In genomic region chr19:2214253-2214652, GRCh38 we compare ENCODE assay signal across 1 cellular context.
TF ChIP-seq lines count a peak whose summit lies in the region.

No MANE protein-coding gene starts in this region.

TF ChIP-seq in HepG2, 621 proteins besides CTCF, POLR2A, EP300 and RAD21:
- TF ChIP-seq ZNF773 (CRISPR knock-in tag; IDR thresholded peaks at IDR 0.05; ENCODE audit: borderline replicate concordance) (no peak), AHR (CRISPR knock-in tag; IDR thresholded peaks at IDR 0.05) (no peak), AGO2 (optimal IDR thresholded peaks at IDR 0.05; ENCODE audit: low read depth, low read length) (peak; percentile 56), ZNF460 (CRISPR knock-in tag; IDR thresholded peaks at IDR 0.05; ENCODE audit: borderline replicate concordance) (no peak)
- TF ChIP-seq, protein P1, sequence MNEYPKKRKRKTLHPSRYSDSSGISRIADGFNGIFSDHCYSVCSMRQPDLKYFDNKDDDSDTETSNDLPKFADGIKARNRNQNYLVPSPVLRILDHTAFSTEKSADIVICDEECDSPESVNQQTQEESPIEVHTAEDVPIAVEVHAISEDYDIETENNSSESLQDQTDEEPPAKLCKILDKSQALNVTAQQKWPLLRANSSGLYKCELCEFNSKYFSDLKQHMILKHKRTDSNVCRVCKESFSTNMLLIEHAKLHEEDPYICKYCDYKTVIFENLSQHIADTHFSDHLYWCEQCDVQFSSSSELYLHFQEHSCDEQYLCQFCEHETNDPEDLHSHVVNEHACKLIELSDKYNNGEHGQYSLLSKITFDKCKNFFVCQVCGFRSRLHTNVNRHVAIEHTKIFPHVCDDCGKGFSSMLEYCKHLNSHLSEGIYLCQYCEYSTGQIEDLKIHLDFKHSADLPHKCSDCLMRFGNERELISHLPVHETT (CRISPR knock-in tag; conservative IDR thresholded peaks at IDR 0.05): no peak
